Comparison of ENCODE assay signal across 8 cellular contexts in the genomic region with DNA sequence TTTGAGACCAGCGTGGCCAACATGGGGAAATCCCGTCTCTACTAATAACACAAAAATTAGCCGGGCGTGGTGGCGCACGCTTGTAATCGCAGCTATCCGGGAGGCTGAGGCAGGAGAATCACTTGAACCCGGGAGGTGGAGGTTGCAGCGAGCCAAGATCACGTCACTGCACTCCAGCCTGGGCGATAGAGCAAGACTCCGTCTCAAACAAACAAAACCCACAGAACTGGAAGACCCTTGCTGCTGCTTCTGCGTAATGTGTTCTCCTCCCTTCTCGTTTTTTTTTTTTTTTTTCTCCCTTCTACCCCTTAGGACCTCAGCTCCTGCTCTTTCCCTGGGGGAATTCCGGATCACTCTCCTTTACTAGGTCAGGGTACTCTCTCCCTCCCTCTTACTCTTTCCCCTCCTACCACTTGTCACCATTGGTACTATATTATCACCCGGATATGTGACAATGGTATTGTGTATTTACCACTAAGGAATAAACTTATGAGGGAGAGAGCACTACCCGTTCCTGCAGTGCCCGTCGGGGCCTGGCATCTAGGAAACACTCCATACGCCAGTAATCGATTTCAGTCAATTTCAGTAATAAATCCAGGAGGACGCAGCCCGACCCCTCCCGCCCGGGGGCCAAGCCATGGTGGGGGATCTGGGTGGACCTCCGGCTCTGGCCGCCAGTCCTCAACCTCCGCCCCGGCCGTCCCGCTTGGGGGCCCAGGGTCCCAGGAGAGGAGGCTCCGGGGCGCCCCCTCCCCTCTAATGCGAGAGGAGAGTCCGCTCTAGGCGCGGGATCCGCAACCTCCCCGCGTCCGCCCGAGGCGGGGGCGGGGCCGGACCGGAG. TPM values are rescaled to one million over a fixed set of nuclear protein-coding genes. Genes with fewer than 3 reads are reported as not detected.
DNase-seq lines count a peak whose midpoint lies in the region; ATAC-seq and TF ChIP-seq lines count a peak whose summit lies in the region.

No MANE protein-coding gene starts in this region.

- H2AFZ ChIP-seq in neuron (ENCODE audit: low read depth, low read length) = peak overlapping the region; percentile 97

- TF ChIP-seq CTCF in foreskin keratinocyte (conservative IDR thresholded peaks at IDR 0.05) = no peak

- no peaks in the 10 kb centered on the region for H3K9me3 ChIP-seq in neuron (ENCODE audit: low read length)

- H3K4me3 ChIP-seq in neuron (ENCODE audit: low read length) = peak overlapping the region; percentile 78

- peak overlapping the region; percentile 95 for H3K27ac Mint-ChIP-seq in activated CD4-positive, alpha-beta T cell treated with anti-CD3 and anti-CD28 coated beads, Interleukin-2, amount 10 ng/mL, durations not matched to agents 24 days and 14 days

- peak overlapping the region; percentile 93 for H3K4me3 Mint-ChIP-seq in activated CD4-positive, alpha-beta T cell treated with anti-CD3 and anti-CD28 coated beads, Interleukin-2, amount 10 ng/mL, durations not matched to agents 24 days and 14 days
- peak overlapping the region; percentile 92 for H3K4me3 Mint-ChIP-seq in activated T-cell treated with anti-CD3 and anti-CD28 coated beads, Interleukin-2, amount 50 U/mL, for 4 hours

- no peaks in the 10 kb centered on the region for H3K27me3 Mint-ChIP-seq in activated CD4-positive, alpha-beta T cell treated with anti-CD3 and anti-CD28 coated beads, Interleukin-2, amount 10 ng/mL, durations not matched to agents 24 days and 14 days
- no peaks in the 10 kb centered on the region for H3K27me3 Mint-ChIP-seq in activated T-cell treated with anti-CD3 and anti-CD28 coated beads, Interleukin-2, amount 50 U/mL, for 4 hours (ENCODE audit: low read depth)

- peaks cover 2% of the 10 kb centered on the region for H3K36me3 ChIP-seq in neuron (ENCODE audit: insufficient read depth, low read length)

- intact Hi-C loops in activated CD4-positive, alpha-beta T cell treated with anti-CD3 and anti-CD28 coated beads, Interleukin-2, amount 10 ng/mL, durations not matched to agents 24 days and 14 days (cut with micrococcal nuclease) = loop anchor here (2.0 kb wide), 1 partner anchor 83 kb away; no protein-coding TSS in a partner anchor

- H3K27me3 ChIP-seq in foreskin keratinocyte (no peaks in the 10 kb centered on the region), neuron (ENCODE audit: insufficient read depth, low read length) (no peaks in the 10 kb centered on the region)

- peak overlapping the region; percentile 83 for H3K27ac ChIP-seq in foreskin keratinocyte

- H3K36me3 Mint-ChIP-seq in activated CD4-positive, alpha-beta T cell treated with anti-CD3 and anti-CD28 coated beads, Interleukin-2, amount 10 ng/mL, durations not matched to agents 24 days and 14 days (ENCODE audit: low read depth) = peaks cover 1% of the 10 kb centered on the region
- no peaks in the 10 kb centered on the region for H3K36me3 Mint-ChIP-seq in activated T-cell treated with anti-CD3 and anti-CD28 coated beads, Interleukin-2, amount 50 U/mL, for 4 hours (ENCODE audit: insufficient read depth)

- peak; percentile 97 for DNase-seq in activated CD4-positive, alpha-beta T cell treated with anti-CD3 and anti-CD28 coated beads, Interleukin-2, amount 10 ng/mL, durations not matched to agents 24 days and 14 days
- no peak for DNase-seq in activated CD4-positive, alpha-beta T cell treated with anti-CD3 and anti-CD28 coated beads, Interleukin-2, amount 50 U/mL, for 4 hours
- peak; percentile 28 to 79 for DNase-seq in NCI-H2081 (lab: John Stamatoyannopoulos, UW)
- no peak for DNase-seq in activated T-cell treated with anti-CD3 and anti-CD28 coated beads, Interleukin-2, amount 50 U/mL, for 4 hours
- no peak for DNase-seq in foreskin keratinocyte

- peaks cover 8% of the 10 kb centered on the region for H3K4me1 Mint-ChIP-seq in activated CD4-positive, alpha-beta T cell treated with anti-CD3 and anti-CD28 coated beads, Interleukin-2, amount 10 ng/mL, durations not matched to agents 24 days and 14 days
- H3K4me1 Mint-ChIP-seq in activated T-cell treated with anti-CD3 and anti-CD28 coated beads, Interleukin-2, amount 50 U/mL, for 4 hours (ENCODE audit: low read depth) = peaks cover 21% of the 10 kb centered on the region

- H3K4me1 ChIP-seq in foreskin keratinocyte (peaks cover 4% of the 10 kb centered on the region), neuron (ENCODE audit: insufficient read depth, low read length) (peaks cover 13% of the 10 kb centered on the region)

- no peaks in the 10 kb centered on the region for H3K9me3 Mint-ChIP-seq in activated CD4-positive, alpha-beta T cell treated with anti-CD3 and anti-CD28 coated beads, Interleukin-2, amount 10 ng/mL, durations not matched to agents 24 days and 14 days
- no peaks in the 10 kb centered on the region for H3K9me3 Mint-ChIP-seq in activated T-cell treated with anti-CD3 and anti-CD28 coated beads, Interleukin-2, amount 50 U/mL, for 4 hours

- ATAC-seq in HG02588 (IDR thresholded peaks at IDR 0.05; ENCODE audit: unreplicated experiment) (peak; percentile 22), foreskin keratinocyte (no peak), GM19328 (IDR thresholded peaks at IDR 0.05; ENCODE audit: unreplicated experiment) (no peak)
- ATAC-seq in activated T-cell treated with anti-CD3 and anti-CD28 coated beads, Interleukin-2, amount 50 U/mL, for 4 hours = peak; percentile 17 to 23

RNA-seq across cellular contexts. Expression of a gene that starts 0.4 kb away (rescaled TPM):
- 9.8 and 12.0 TPM in 2 replicates for total RNA-seq in activated CD4-positive, alpha-beta T cell treated with anti-CD3 and anti-CD28 coated beads, Interleukin-2, amount 10 ng/mL, durations not matched to agents 24 days and 14 days
- 1 to 10 TPM; 8.1 to 8.9 (median 8.4) TPM for total RNA-seq in activated T-cell treated with anti-CD3 and anti-CD28 coated beads, Interleukin-2, amount 50 U/mL, for 4 hours
- 9.9 and 11.1 TPM in 2 replicates for total RNA-seq in foreskin keratinocyte
- polyA plus RNA-seq in foreskin keratinocyte = 2.1 and 2.4 TPM in 2 replicates

Comparison
In these comparisons a context has a peak if more than half of its experiments do, and no peak if none do; other contexts are left out.
1. DNase-seq: peak in activated CD4-positive, alpha-beta T cell treated with anti-CD3 and anti-CD28 coated beads, Interleukin-2, amount 10 ng/mL, durations not matched to agents 24 days and 14 days (single experiment) and NCI-H2081 (2 of 2); none in activated CD4-positive, alpha-beta T cell treated with anti-CD3 and anti-CD28 coated beads, Interleukin-2, amount 50 U/mL, for 4 hours (0 of 2), activated T-cell treated with anti-CD3 and anti-CD28 coated beads, Interleukin-2, amount 50 U/mL, for 4 hours (single experiment) and foreskin keratinocyte (0 of 2).
2. ATAC-seq: peak in HG02588 (single experiment) and activated T-cell treated with anti-CD3 and anti-CD28 coated beads, Interleukin-2, amount 50 U/mL, for 4 hours (2 of 2); none in foreskin keratinocyte (single experiment) and GM19328 (single experiment).